ENCODE assay signal across 8 cellular contexts in genomic region chr11:64868904-64869570, GRCh38. TPM values are rescaled to one million over a fixed set of nuclear protein-coding genes. Genes with fewer than 3 reads are reported as not detected.
DNase-seq lines count a peak whose midpoint lies in the region; ATAC-seq, FAIRE-seq and TF ChIP-seq lines count a peak whose summit lies in the region.

No MANE protein-coding gene starts in this region.

- intact Hi-C loops in lower leg skin (cut with DNase I; ENCODE audit: low total_unique reads), result no loop called here

- POLR2A ChIA-PET in A549 (lab: Yijun Ruan, JAX), result interaction anchor here (1.2 to 3.6 kb wide), 3 partner anchors 10 to 24 kb away, joined by 6 to 25 read pairs (median 9); partner anchors contain the start of gene EHD1

- peaks cover 38% of the 10 kb centered on the region for H3K36me3 ChIP-seq in thymus (ENCODE audit: control insufficient read depth, insufficient read depth)

- peak overlapping the region; percentile 0; the same call in 1 of the 3 replicates for H3K4me3 ChIP-seq in A549
- H3K4me3 ChIP-seq in thymus (ENCODE audit: low read length), result no peak overlapping the region
- H3K4me3 ChIP-seq in lower leg skin (ENCODE audit: low read depth, poor library complexity, severe bottlenecking), result no peak overlapping the region

- no peaks in the 10 kb centered on the region for H3K27me3 ChIP-seq in thymus (ENCODE audit: control insufficient read depth, insufficient read depth)

- H3K4me2 ChIP-seq in A549, result peak overlapping the region; percentile 69

- ATAC-seq in A549, result peak; percentile 65 to 73
- ATAC-seq in HG03025 (IDR thresholded peaks at IDR 0.05; ENCODE audit: low FRiP score, unreplicated experiment), result no peak
- ATAC-seq in GM21529 (IDR thresholded peaks at IDR 0.05; ENCODE audit: unreplicated experiment), result no peak

- no peak for FAIRE-seq in A549 (lab: Jason Lieb, UNC)

- TF ChIP-seq RAD21 in A549 (conservative IDR thresholded peaks at IDR 0.05 in 1 of 2, IDR thresholded peaks at IDR 0.05 in 1 of 2), result no peak

- H3K4me1 ChIP-seq in A549 (peaks cover 79% of the 10 kb centered on the region), thymus (ENCODE audit: control insufficient read depth, insufficient read depth, low read length) (peaks cover 52% of the 10 kb centered on the region)

- DNase-seq in A549 (ENCODE audit: low read depth in 1 of 2, low spot score in 1 of 2) (peak; percentile 60 to 72), HS-27A (ENCODE audit: low read depth) (peak; percentile 97), amniotic epithelial cell (ENCODE audit: low read depth) (peak; percentile 88), kidney glomerular epithelial cell (lab: John Stamatoyannopoulos, UW) (peak; percentile 81), lower leg skin (ENCODE audit: low spot score in 2 of 2) (no peak)

- TF ChIP-seq CTCF in A549 (IDR thresholded peaks at IDR 0.05) (no peak), lower leg skin (IDR thresholded peaks at IDR 0.05) (no peak)

- H3K27ac ChIP-seq in A549 (peak overlapping the region; percentile 62 to 87), thymus (ENCODE audit: low read depth) (peak overlapping the region; percentile 67)

- H3K9me3 ChIP-seq in A549 (no peaks in the 10 kb centered on the region), thymus (ENCODE audit: control insufficient read depth) (no peaks in the 10 kb centered on the region)

- no peak for TF ChIP-seq POLR2A in A549 (IDR thresholded peaks at IDR 0.05; ENCODE audit: low read length)
- TF ChIP-seq POLR2A in lower leg skin (IDR thresholded peaks at IDR 0.05), result no peak

- TF ChIP-seq EP300 in A549 (IDR thresholded peaks at IDR 0.05), result no peak; a peak in 1 of 5 replicates

- CTCF ChIA-PET in A549 (lab: Yijun Ruan, JAX), result interaction anchor here (0.5 to 39.4 kb wide), 11 partner anchors 18 to 642 kb away, joined by 3 to 1607 read pairs (median 4); partner anchors contain the start of genes ARL2, CDC42BPG and EHD1

- WGBS in A549 (ENCODE audit: missing lambda C conversion rate), result 12% methylated on average over 20 of the region's 21 CpGs
- 31% methylated on average over 21 of the region's 21 CpGs for WGBS in thymus
- 39 to 42% methylated on average over 21 of the region's 21 CpGs for WGBS in lower leg skin, 2 donors

TF ChIP-seq in A549, 52 proteins besides CTCF, POLR2A, EP300 and RAD21:
- TF ChIP-seq MAX (IDR thresholded peaks at IDR 0.05), result peak; percentile 60
- TF ChIP-seq KDM5A (IDR thresholded peaks at IDR 0.05), result no peak
- TF ChIP-seq PBX3 (IDR thresholded peaks at IDR 0.05), result no peak
- no peak for TF ChIP-seq CHD4 (IDR thresholded peaks at IDR 0.05; ENCODE audit: borderline replicate concordance)
- TF ChIP-seq KDM1A (IDR thresholded peaks at IDR 0.05; ENCODE audit: low read depth), result no peak
- TF ChIP-seq HMGXB4 (CRISPR knock-in tag; IDR thresholded peaks at IDR 0.05; ENCODE audit: borderline replicate concordance), result no peak
- TF ChIP-seq FOSL2 (IDR thresholded peaks at IDR 0.05), result no peak
- TF ChIP-seq FOSL2 (CRISPR knock-in tag; IDR thresholded peaks at IDR 0.05), result no peak
- no peak for TF ChIP-seq CBX2 (IDR thresholded peaks at IDR 0.05; ENCODE audit: borderline replicate concordance, low read depth)
- TF ChIP-seq E2F6 (IDR thresholded peaks at IDR 0.05; ENCODE audit: borderline replicate concordance, low read depth), result no peak
- no peak for TF ChIP-seq CEBPB (IDR thresholded peaks at IDR 0.05)
- no peak for TF ChIP-seq HOXA7 (CRISPR knock-in tag; IDR thresholded peaks at IDR 0.05)
- TF ChIP-seq POLR2AphosphoS2 (conservative IDR thresholded peaks at IDR 0.05; ENCODE audit: low read length), result 0 out of 2 replicates have a peak, but pooled peaks have one; percentile 34
- no peak for TF ChIP-seq HOXB5 (CRISPR knock-in tag; IDR thresholded peaks at IDR 0.05)
- TF ChIP-seq NPAS2 (CRISPR knock-in tag; IDR thresholded peaks at IDR 0.05; ENCODE audit: borderline replicate concordance), result no peak
- peak; percentile 98 for TF ChIP-seq MAFK (IDR thresholded peaks at IDR 0.05; ENCODE audit: partially characterized antibody)
- no peak for TF ChIP-seq EHF (CRISPR knock-in tag; IDR thresholded peaks at IDR 0.05)
- no peak for TF ChIP-seq SREBF2 (IDR thresholded peaks at IDR 0.05)
- TF ChIP-seq GATA3 (IDR thresholded peaks at IDR 0.05; ENCODE audit: borderline replicate concordance), result peak; percentile 56; the same call in 1 of the 2 replicates
- peak; percentile 34; the same call in 1 of the 2 replicates for TF ChIP-seq JUNB (IDR thresholded peaks at IDR 0.05)

RNA-seq across cellular contexts. Expression of gene EHD1, which starts 9.4 kb away (rescaled TPM):
- polyA plus RNA-seq in A549 (2011; rRNA removed) (25.9 and 27.7 TPM in 2 replicates), A549 (2017; fragmentation: RNase III; extraction: RNeasy Plus Mini Kit Qiagen cat#74134 plus additional on column Dnase treatment) (37.8 to 52.4 TPM (median 43.4 TPM) in 3 replicates), thymus (32.3 TPM)
- polyA plus RNA-seq in A549 (2012; cell fraction: cytosol; rRNA removed), result 96.0 and 103 TPM in 2 replicates
- polyA plus RNA-seq in A549 (2012; cell fraction: nucleus; rRNA removed), result 153 and 200 TPM in 2 replicates
- polyA minus RNA-seq in A549 (2011; rRNA and poly(A)+ RNA removed), result 65.8 and 67.3 TPM in 2 replicates
- total RNA-seq in lower leg skin, result 10 to 100 TPM; 81.0 to 98.9 (median 90.5) TPM

RNA-seq across cellular contexts. Expression of gene CDC42BPG, which starts 24.6 kb away (rescaled TPM):
- polyA plus RNA-seq in A549 (2011; rRNA removed) (0.35 and 0.50 TPM in 2 replicates), A549 (2017; fragmentation: RNase III; extraction: RNeasy Plus Mini Kit Qiagen cat#74134 plus additional on column Dnase treatment) (1.0 to 1.1 TPM (median 1.0 TPM) in 3 replicates), thymus (7.4 TPM)
- polyA plus RNA-seq in A549 (2012; cell fraction: cytosol; rRNA removed), result 0.26 and 0.49 TPM in 2 replicates
- polyA plus RNA-seq in A549 (2012; cell fraction: nucleus; rRNA removed), result 1.3 and 1.8 TPM in 2 replicates
- polyA minus RNA-seq in A549 (2011; rRNA and poly(A)+ RNA removed), result 0.45 and 1.0 TPM in 2 replicates
- total RNA-seq in lower leg skin, result 10 to 100 TPM; 40.3 to 81.3 (median 50.1) TPM

RNA-seq across cellular contexts. Expression of gene ATG2A, which starts 48.0 kb away (rescaled TPM):
- polyA plus RNA-seq in A549 (2011; rRNA removed) (3.1 and 4.0 TPM in 2 replicates), A549 (2017; fragmentation: RNase III; extraction: RNeasy Plus Mini Kit Qiagen cat#74134 plus additional on column Dnase treatment) (10.7 to 13.4 TPM (median 12.8 TPM) in 3 replicates), thymus (35.2 TPM)
- 9.1 and 14.1 TPM in 2 replicates for polyA plus RNA-seq in A549 (2012; cell fraction: cytosol; rRNA removed)
- 34.5 and 48.9 TPM in 2 replicates for polyA plus RNA-seq in A549 (2012; cell fraction: nucleus; rRNA removed)
- polyA minus RNA-seq in A549 (2011; rRNA and poly(A)+ RNA removed), result 8.2 TPM in 2 replicates
- 100 to 1,000 TPM in 1 of 4 donors, 10 to 100 TPM in 3; 73.8 to 118 (median 91.2) TPM for total RNA-seq in lower leg skin

RNA-seq across cellular contexts. Expression of gene PPP2R5B, which starts 55.5 kb away (rescaled TPM):
- polyA plus RNA-seq in A549 (2011; rRNA removed) (6.9 and 11.1 TPM in 2 replicates), A549 (2017; fragmentation: RNase III; extraction: RNeasy Plus Mini Kit Qiagen cat#74134 plus additional on column Dnase treatment) (3.9 to 6.1 TPM (median 5.7 TPM) in 3 replicates), thymus (18.3 TPM)
- 5.5 and 6.4 TPM in 2 replicates for polyA plus RNA-seq in A549 (2012; cell fraction: cytosol; rRNA removed)
- 12.3 TPM in 2 replicates for polyA plus RNA-seq in A549 (2012; cell fraction: nucleus; rRNA removed)
- 5.3 and 7.6 TPM in 2 replicates for polyA minus RNA-seq in A549 (2011; rRNA and poly(A)+ RNA removed)
- total RNA-seq in lower leg skin, result 10 to 100 TPM; 21.8 to 43.6 (median 34.0) TPM

RNA-seq across cellular contexts. Expression of gene MEN1, which starts 58.7 kb away (rescaled TPM):
- 17.0 and 18.5 TPM in 2 replicates for polyA plus RNA-seq in A549 (2011; rRNA removed)
- 50.1 and 64.4 TPM in 2 replicates for polyA plus RNA-seq in A549 (2012; cell fraction: cytosol; rRNA removed)
- 94.3 and 126 TPM in 2 replicates for polyA plus RNA-seq in A549 (2012; cell fraction: nucleus; rRNA removed)
- 30.2 to 35.5 TPM (median 34.7 TPM) in 3 replicates for polyA plus RNA-seq in A549 (2017; fragmentation: RNase III; extraction: RNeasy Plus Mini Kit Qiagen cat#74134 plus additional on column Dnase treatment)
- polyA minus RNA-seq in A549 (2011; rRNA and poly(A)+ RNA removed), result 13.9 and 14.7 TPM in 2 replicates
- 33.4 TPM for polyA plus RNA-seq in thymus
- 10 to 100 TPM; 20.5 to 42.7 (median 32.2) TPM for total RNA-seq in lower leg skin

Comparison
In these comparisons a context has a peak if more than half of its experiments do, and no peak if none do; other contexts are left out.
1. ATAC-seq: peak in A549 (2 of 2); none in HG03025 (single experiment) and GM21529 (single experiment).
2. DNase-seq: peak in A549 (2 of 2), HS-27A (single experiment), amniotic epithelial cell (single experiment) and kidney glomerular epithelial cell (single experiment); none in lower leg skin (0 of 2).